8 cellular contexts compared by ENCODE assay signal in the genomic region with DNA sequence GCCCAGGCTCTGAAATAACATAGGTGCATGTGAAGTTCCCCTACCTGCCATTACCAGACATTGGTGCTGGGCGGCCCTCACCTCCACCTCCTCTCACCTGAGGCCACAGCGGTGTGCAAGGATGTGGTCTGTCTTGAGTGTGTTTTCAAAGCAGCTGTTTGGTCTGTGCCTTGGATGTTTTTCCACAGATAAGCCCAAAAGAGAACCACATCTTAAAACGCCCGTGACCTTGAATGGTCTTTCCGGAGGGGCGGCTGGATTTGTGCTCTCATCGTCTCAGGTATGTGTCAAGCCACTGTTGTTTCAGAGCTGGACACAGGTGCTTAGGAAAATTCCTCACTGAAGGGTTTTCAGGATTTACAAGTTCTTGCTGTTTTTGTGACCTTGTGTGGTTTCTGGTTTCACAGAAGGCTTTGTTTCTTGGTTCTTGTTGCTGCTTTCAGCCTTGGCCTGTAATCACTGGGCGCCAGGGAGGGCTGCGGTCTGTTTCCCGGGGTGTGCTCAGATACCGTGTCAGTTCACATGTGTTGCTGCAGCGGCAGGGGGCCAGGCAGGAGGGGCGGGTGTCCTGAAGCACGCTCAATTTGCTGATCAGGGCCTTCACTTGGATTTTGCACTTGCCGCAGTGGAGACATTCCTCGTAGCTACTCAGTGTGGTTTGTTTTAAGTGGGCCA.
A peak's percentile ranks its signal among the peaks of the same experiment; 100 is the strongest.
DNase-seq lines count a peak whose midpoint lies in the region; ATAC-seq and TF ChIP-seq lines count a peak whose summit lies in the region.

No MANE protein-coding gene starts in this region.

- H3K4me1 Mint-ChIP-seq in stimulated activated naive CD8-positive, alpha-beta T cell treated with anti-CD3 and anti-CD28 coated beads, Interleukin-15, amount 100 ng/mL, for 72 hours, result peaks cover 56% of the 10 kb centered on the region
- peaks cover 52% of the 10 kb centered on the region for H3K4me1 Mint-ChIP-seq in activated naive CD8-positive, alpha-beta T cell treated with anti-CD3 and anti-CD28 coated beads, Interleukin-2, amount 50 U/mL, for 24 hours
- peaks cover 16% of the 10 kb centered on the region for H3K4me1 Mint-ChIP-seq in memory B cell

- no peak for TF ChIP-seq CTCF in HL-60 (IDR thresholded peaks at IDR 0.05; ENCODE audit: insufficient read depth, low read length)

- no peaks in the 10 kb centered on the region for H3K27me3 ChIP-seq in HL-60 (ENCODE audit: insufficient read depth, poor library complexity, severe bottlenecking)

- peak overlapping the region; percentile 59 to 69 for H3K27ac Mint-ChIP-seq in stimulated activated naive CD8-positive, alpha-beta T cell treated with anti-CD3 and anti-CD28 coated beads, Interleukin-15, amount 100 ng/mL, for 72 hours
- no peak overlapping the region for H3K27ac Mint-ChIP-seq in activated naive CD8-positive, alpha-beta T cell treated with anti-CD3 and anti-CD28 coated beads, Interleukin-2, amount 50 U/mL, for 24 hours
- peak overlapping the region; percentile 71 for H3K27ac Mint-ChIP-seq in memory B cell

- DNase-seq in stimulated activated naive CD8-positive, alpha-beta T cell treated with anti-CD3 and anti-CD28 coated beads, Interleukin-15, amount 100 ng/mL, for 72 hours, result peak; percentile 22 to 56
- no peak for DNase-seq in stimulated activated naive CD8-positive, alpha-beta T cell treated with anti-CD3 and anti-CD28 coated beads, Interleukin-15, Interleukin-2, amounts not matched to agents 100 U/mL and 50 U/mL, for 24 hours
- peak in 1 of 2 experiments; percentile 85 for DNase-seq in HL-60 (ENCODE audit: low read depth in 1 of 2, low spot score in 1 of 2)
- no peak for DNase-seq in activated naive CD8-positive, alpha-beta T cell treated with anti-CD3 and anti-CD28 coated beads, Interleukin-2, amount 50 U/mL, for 24 hours
- no peak for DNase-seq in memory B cell (ENCODE audit: low spot score in 2 of 2)
- DNase-seq in NCI-H446 treated with DMSO at 0.1 percent for 48 hours (lab: John Stamatoyannopoulos, UW), result no peak
- DNase-seq in EL, result no peak

- peak; percentile 82 for ATAC-seq in stimulated activated naive CD8-positive, alpha-beta T cell treated with anti-CD3 and anti-CD28 coated beads, Interleukin-15, amount 100 ng/mL, for 72 hours
- no peak for ATAC-seq in stimulated activated naive CD8-positive, alpha-beta T cell treated with anti-CD3 and anti-CD28 coated beads, Interleukin-15, Interleukin-2, amounts not matched to agents 100 U/mL and 50 U/mL, for 24 hours
- ATAC-seq in activated naive CD8-positive, alpha-beta T cell treated with anti-CD3 and anti-CD28 coated beads, Interleukin-2, amount 50 U/mL, for 24 hours, result peak; percentile 30
- peak; percentile 72 for ATAC-seq in memory B cell (ENCODE audit: low read depth)
- ATAC-seq in GM19328 (IDR thresholded peaks at IDR 0.05; ENCODE audit: unreplicated experiment), result no peak

- no peaks in the 10 kb centered on the region for H3K27me3 Mint-ChIP-seq in stimulated activated naive CD8-positive, alpha-beta T cell treated with anti-CD3 and anti-CD28 coated beads, Interleukin-15, amount 100 ng/mL, for 72 hours
- no peaks in the 10 kb centered on the region for H3K27me3 Mint-ChIP-seq in activated naive CD8-positive, alpha-beta T cell treated with anti-CD3 and anti-CD28 coated beads, Interleukin-2, amount 50 U/mL, for 24 hours
- H3K27me3 Mint-ChIP-seq in memory B cell, result peaks cover 4% of the 10 kb centered on the region

- no peak overlapping the region for H3K4me3 ChIP-seq in HL-60 (replicated peaks; ENCODE audit: insufficient read depth, low read length)

- no peaks in the 10 kb centered on the region for H3K36me3 Mint-ChIP-seq in activated naive CD8-positive, alpha-beta T cell treated with anti-CD3 and anti-CD28 coated beads, Interleukin-2, amount 50 U/mL, for 24 hours (ENCODE audit: low read depth)
- H3K36me3 Mint-ChIP-seq in memory B cell, result no peaks in the 10 kb centered on the region

- peak overlapping the region; percentile 62 for H3K27ac ChIP-seq in HL-60 (replicated peaks)

- no peaks in the 10 kb centered on the region for H3K9me3 Mint-ChIP-seq in stimulated activated naive CD8-positive, alpha-beta T cell treated with anti-CD3 and anti-CD28 coated beads, Interleukin-15, amount 100 ng/mL, for 72 hours
- no peaks in the 10 kb centered on the region for H3K9me3 Mint-ChIP-seq in activated naive CD8-positive, alpha-beta T cell treated with anti-CD3 and anti-CD28 coated beads, Interleukin-2, amount 50 U/mL, for 24 hours
- no peaks in the 10 kb centered on the region for H3K9me3 Mint-ChIP-seq in memory B cell

- H3K4me3 Mint-ChIP-seq in stimulated activated naive CD8-positive, alpha-beta T cell treated with anti-CD3 and anti-CD28 coated beads, Interleukin-15, amount 100 ng/mL, for 72 hours, result peak overlapping the region; percentile 68 to 76
- H3K4me3 Mint-ChIP-seq in activated naive CD8-positive, alpha-beta T cell treated with anti-CD3 and anti-CD28 coated beads, Interleukin-2, amount 50 U/mL, for 24 hours, result no peak overlapping the region
- peak overlapping the region; percentile 16 for H3K4me3 Mint-ChIP-seq in memory B cell

Comparison
In these comparisons a context has a peak if more than half of its experiments do, and no peak if none do; other contexts are left out.
1. ATAC-seq: peak in stimulated activated naive CD8-positive, alpha-beta T cell treated with anti-CD3 and anti-CD28 coated beads, Interleukin-15, amount 100 ng/mL, for 72 hours (single experiment), activated naive CD8-positive, alpha-beta T cell treated with anti-CD3 and anti-CD28 coated beads, Interleukin-2, amount 50 U/mL, for 24 hours (single experiment) and memory B cell (single experiment); none in stimulated activated naive CD8-positive, alpha-beta T cell treated with anti-CD3 and anti-CD28 coated beads, Interleukin-15, Interleukin-2, amounts not matched to agents 100 U/mL and 50 U/mL, for 24 hours (single experiment) and GM19328 (single experiment).
2. DNase-seq: peak in stimulated activated naive CD8-positive, alpha-beta T cell treated with anti-CD3 and anti-CD28 coated beads, Interleukin-15, amount 100 ng/mL, for 72 hours (2 of 2); none in stimulated activated naive CD8-positive, alpha-beta T cell treated with anti-CD3 and anti-CD28 coated beads, Interleukin-15, Interleukin-2, amounts not matched to agents 100 U/mL and 50 U/mL, for 24 hours (single experiment), activated naive CD8-positive, alpha-beta T cell treated with anti-CD3 and anti-CD28 coated beads, Interleukin-2, amount 50 U/mL, for 24 hours (single experiment), memory B cell (0 of 2), NCI-H446 treated with DMSO at 0.1 percent for 48 hours (single experiment) and EL (single experiment).